Comparison of ENCODE assay signal across 8 cellular contexts in genomic region chr7:116809636-116810266, GRCh38.
DNase-seq lines count a peak whose midpoint lies in the region; ATAC-seq, FAIRE-seq and TF ChIP-seq lines count a peak whose summit lies in the region.

No MANE protein-coding gene starts in this region.

- H3K9me3 ChIP-seq in OCI-LY1 (ENCODE audit: low read length) (no peaks in the 10 kb centered on the region), tibial artery (no peaks in the 10 kb centered on the region)

- H3K4me1 ChIP-seq in OCI-LY1 (ENCODE audit: insufficient read depth, low read length, severe bottlenecking): no peaks in the 10 kb centered on the region
- peaks cover 0 to 30% (median 12%) of the 10 kb centered on the region in 4 donors for H3K4me1 ChIP-seq in tibial artery

- in situ Hi-C loops in KBM-7 (cut with MboI; ENCODE audit: low pct_unique_long_range_greater_than_20kb, low sequenced_read_pairs): loop anchor here (10.0 to 25.0 kb wide), 2 partner anchors 215 to 647 kb away; no protein-coding TSS in a partner anchor

- intact Hi-C loops in tibial artery (cut with DNase I; ENCODE audit: low total_unique reads): loop anchor here (2.0 to 5.0 kb wide), 4 partner anchors 137 to 632 kb away; partner anchors contain the start of gene MET

- H3K79me2 ChIP-seq in OCI-LY1 (ENCODE audit: insufficient read depth, low read length): no peaks in the 10 kb centered on the region

- no peaks in the 10 kb centered on the region for H4K20me1 ChIP-seq in OCI-LY1 (ENCODE audit: insufficient read depth, low read length)

- peak; percentile 31 for FAIRE-seq in colon (lab: Jason Lieb, UNC)

- H3K36me3 ChIP-seq in OCI-LY1 (ENCODE audit: insufficient read depth, low read length) (no peaks in the 10 kb centered on the region), tibial artery (no peaks in the 10 kb centered on the region)

- DNase-seq in COR-L47 (lab: John Stamatoyannopoulos, UW) (peak; percentile 72), KBM-7 (peak; percentile 60), left kidney (ENCODE audit: low read depth, low spot score) (peak; percentile 88), tibial artery (no peak)

- no peak overlapping the region for H2AFZ ChIP-seq in OCI-LY1 (ENCODE audit: low read length)

- no peaks in the 10 kb centered on the region for H3K9me2 ChIP-seq in OCI-LY1 (ENCODE audit: low read depth, low read length)

- TF ChIP-seq CTCF in OCI-LY1 (IDR thresholded peaks at IDR 0.05; ENCODE audit: low read length) (peak; percentile 91), tibial artery (IDR thresholded peaks at IDR 0.05) (peak; percentile 70 to 82)

- no peak overlapping the region for H3K4me3 ChIP-seq in OCI-LY1 (ENCODE audit: low read depth, low read length, poor library complexity, severe bottlenecking)
- H3K4me3 ChIP-seq in tibial artery: no peak overlapping the region

- H3K27ac ChIP-seq in OCI-LY1 (ENCODE audit: low read depth, low read length, poor library complexity, severe bottlenecking) (no peak overlapping the region), tibial artery (no peak overlapping the region)

- no peak overlapping the region for H3K9ac ChIP-seq in OCI-LY1 (ENCODE audit: low read length)

- ATAC-seq in GM19043 (IDR thresholded peaks at IDR 0.05; ENCODE audit: low read depth, unreplicated experiment) (peak; percentile 71), GM18858 (IDR thresholded peaks at IDR 0.05; ENCODE audit: unreplicated experiment) (no peak)

- H3K4me2 ChIP-seq in OCI-LY1 (ENCODE audit: low read length): no peak overlapping the region

- H3K27me3 ChIP-seq in OCI-LY1 (ENCODE audit: insufficient read depth, low read length) (no peaks in the 10 kb centered on the region), tibial artery (no peaks in the 10 kb centered on the region)

- no peaks in the 10 kb centered on the region for H3F3A ChIP-seq in OCI-LY1 (ENCODE audit: insufficient read depth, low read length)

Comparison
In these comparisons a context has a peak if more than half of its experiments do, and no peak if none do; other contexts are left out.
1. DNase-seq: peak in COR-L47 (single experiment), KBM-7 (single experiment) and left kidney (single experiment); none in tibial artery (0 of 2).